ENCODE assay signal across 10 cellular contexts in genomic region chr9:132651259-132651658, GRCh38. TPM values are rescaled to one million over a fixed set of nuclear protein-coding genes. Genes with fewer than 3 reads are reported as not detected.
DNase-seq lines count a peak whose midpoint lies in the region; ATAC-seq, FAIRE-seq and TF ChIP-seq lines count a peak whose summit lies in the region.
"Had no signal": no experiment of that assay in that cellular context is flagged by ENCODE, and none has a peak within 500 bp of the region (broad histone marks: within the 10 kb centered on the region; RNA-seq: fewer than 3 reads in every experiment).

No MANE protein-coding gene starts in this region.

- no peak overlapping the region for H3K4me3 Mint-ChIP-seq in activated T-helper 17 cell treated with anti-CD3 and anti-CD28 coated beads, Interleukin-2, amount 50 U/mL, for 72 hours

- H3K4me1 ChIP-seq in ascending aorta, result no peaks in the 10 kb centered on the region
- H3K4me1 ChIP-seq: adrenal gland had no signal

- DNase-seq in GM12865 (ENCODE audit: low read depth) (peak; percentile 5), RKO (ENCODE audit: low spot score) (peak; percentile 44), fibroblast of the conjunctiva (ENCODE audit: low read depth) (peak; percentile 43), COLO668 (lab: John Stamatoyannopoulos, UW; ENCODE audit: unreplicated experiment) (no peak), ascending aorta (ENCODE audit: low spot score in 2 of 2) (no peak)
- DNase-seq: occipital lobe had no signal

- no peaks in the 10 kb centered on the region for H3K9me3 Mint-ChIP-seq in activated T-helper 17 cell treated with anti-CD3 and anti-CD28 coated beads, Interleukin-2, amount 50 U/mL, for 72 hours

- H3K27me3 ChIP-seq in ascending aorta, result no peaks in the 10 kb centered on the region
- H3K27me3 ChIP-seq: adrenal gland had no signal

- no peaks in the 10 kb centered on the region for H3K27me3 Mint-ChIP-seq in activated T-helper 17 cell treated with anti-CD3 and anti-CD28 coated beads, Interleukin-2, amount 50 U/mL, for 72 hours

- H3K4me3 ChIP-seq in GM12865 (ENCODE audit: low read depth, low read length), result no peak overlapping the region
- H3K4me3 ChIP-seq in ascending aorta, result no peak overlapping the region
- H3K4me3 ChIP-seq: adrenal gland had no signal

- no peaks in the 10 kb centered on the region for H3K9me3 ChIP-seq in ascending aorta
- H3K9me3 ChIP-seq: adrenal gland had no signal

- ATAC-seq in activated T-helper 17 cell treated with anti-CD3 and anti-CD28 coated beads, Interleukin-2, amount 50 U/mL, for 72 hours (replicated peaks), result no peak
- ATAC-seq in HG03460 (IDR thresholded peaks at IDR 0.05; ENCODE audit: unreplicated experiment), result no peak

- no peak overlapping the region for H3K27ac Mint-ChIP-seq in activated T-helper 17 cell treated with anti-CD3 and anti-CD28 coated beads, Interleukin-2, amount 50 U/mL, for 72 hours

- intact Hi-C loops in ascending aorta (cut with DNase I), result no loop called here

- TF ChIP-seq CTCF in GM12865 (IDR thresholded peaks at IDR 0.05; ENCODE audit: insufficient read depth, low read depth, low read length, missing control alignments), result peak; percentile 7
- no peak for TF ChIP-seq CTCF in ascending aorta (IDR thresholded peaks at IDR 0.05)

- peaks cover 85% of the 10 kb centered on the region for H3K36me3 Mint-ChIP-seq in activated T-helper 17 cell treated with anti-CD3 and anti-CD28 coated beads, Interleukin-2, amount 50 U/mL, for 72 hours (ENCODE audit: low read depth)

- peak; percentile 55 for FAIRE-seq in A204.1 (lab: Jason Lieb, UNC)

- H3K4me1 Mint-ChIP-seq in activated T-helper 17 cell treated with anti-CD3 and anti-CD28 coated beads, Interleukin-2, amount 50 U/mL, for 72 hours, result no peaks in the 10 kb centered on the region

- H3K36me3 ChIP-seq in ascending aorta, result peaks cover 44 to 64% of the 10 kb centered on the region in 2 donors

- H3K27ac ChIP-seq in ascending aorta, result no peak overlapping the region
- H3K27ac ChIP-seq: adrenal gland had no signal

RNA-seq across cellular contexts. Expression of gene DDX31, which starts 18.5 kb away (rescaled TPM):
- total RNA-seq in activated T-helper 17 cell treated with anti-CD3 and anti-CD28 coated beads, Interleukin-2, amount 50 U/mL, for 72 hours, result 10 to 100 TPM; 12.7 to 23.0 TPM
- total RNA-seq in ascending aorta, result 20.4 TPM

RNA-seq across cellular contexts. Expression of gene GTF3C4, which starts 19.0 kb away (rescaled TPM):
- total RNA-seq in activated T-helper 17 cell treated with anti-CD3 and anti-CD28 coated beads, Interleukin-2, amount 50 U/mL, for 72 hours, result 10 to 100 TPM; 13.0 to 19.1 TPM
- total RNA-seq in ascending aorta, result 9.8 TPM

Comparison
In these comparisons a context has a peak if more than half of its experiments do, and no peak if none do; other contexts are left out.
1. DNase-seq: peak in GM12865 (single experiment), RKO (single experiment) and fibroblast of the conjunctiva (single experiment); none in COLO668 (single experiment) and ascending aorta (0 of 2).